8 cellular contexts compared by ENCODE assay signal in the genomic region with DNA sequence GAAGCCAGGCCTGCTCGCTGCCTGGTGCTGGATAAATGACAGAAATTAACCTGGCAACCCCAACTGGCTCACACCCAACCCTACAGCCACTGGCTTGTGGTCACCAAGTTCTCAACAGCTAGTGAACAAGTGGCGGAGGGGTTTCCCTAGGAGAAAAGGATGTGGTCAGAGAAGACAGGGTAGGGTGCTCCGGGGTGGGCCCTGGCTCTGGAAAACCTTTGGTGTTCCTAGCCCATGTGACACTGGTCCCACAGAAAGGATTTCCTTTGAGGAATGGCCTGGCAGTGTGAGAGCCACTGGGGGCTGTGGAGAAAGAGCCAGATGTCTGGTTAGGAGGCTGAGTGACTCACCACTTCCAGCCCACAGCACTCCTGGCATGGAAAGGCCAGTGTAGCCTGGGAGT. TPM values are rescaled to one million over a fixed set of nuclear protein-coding genes. Genes with fewer than 3 reads are reported as not detected.
DNase-seq lines count a peak whose midpoint lies in the region; ATAC-seq and TF ChIP-seq lines count a peak whose summit lies in the region.

No MANE protein-coding gene starts in this region.

- peaks cover 30% of the 10 kb centered on the region for H3K36me3 ChIP-seq in CD4-positive, CD25-positive, alpha-beta regulatory T cell (ENCODE audit: control insufficient read depth, insufficient read depth, low read length)
- peaks cover 22% of the 10 kb centered on the region for H3K36me3 ChIP-seq in adipocyte (ENCODE audit: control insufficient read depth, insufficient read depth, low read length, severe bottlenecking)
- H3K36me3 ChIP-seq in liver (ENCODE audit: control insufficient read depth in 4 of 4, insufficient read depth in 3 of 4, low read depth in 1 of 4, low read length in 3 of 4): no peaks in the 10 kb centered on the region

- H3K27ac ChIP-seq in CD4-positive, CD25-positive, alpha-beta regulatory T cell (ENCODE audit: insufficient read depth, low read length, poor library complexity, severe bottlenecking): peak overlapping the region; percentile 41
- H3K27ac ChIP-seq in liver (ENCODE audit: low read depth in 1 of 2, low read length in 2 of 2): peak overlapping the region; percentile 21 to 65

- intact Hi-C loops in posterior vena cava (cut with DNase I): no loop called here

- H3K9ac ChIP-seq in adipocyte (ENCODE audit: low read length) (peak overlapping the region; percentile 64), liver (ENCODE audit: low read depth in 1 of 2, low read length in 2 of 2) (no peak overlapping the region)

- H3K27me3 Mint-ChIP-seq in CD4-positive, CD25-positive, alpha-beta regulatory T cell: no peaks in the 10 kb centered on the region

- DNase-seq in CD4-positive, CD25-positive, alpha-beta regulatory T cell: no peak
- DNase-seq in adipocyte (ENCODE audit: low read depth) (peak; percentile 59), NCI-H82 treated with DMSO at 0.1 percent for 48 hours (lab: John Stamatoyannopoulos, UW; ENCODE audit: unreplicated experiment) (no peak), KG1 (lab: John Stamatoyannopoulos, UW) (no peak), posterior vena cava (ENCODE audit: low spot score) (no peak)

- ATAC-seq in CD4-positive, CD25-positive, alpha-beta regulatory T cell (ENCODE audit: low read depth in 2 of 2): no peak
- ATAC-seq in HG03108 (IDR thresholded peaks at IDR 0.05; ENCODE audit: unreplicated experiment) (peak; percentile 37), GM21723 (IDR thresholded peaks at IDR 0.05; ENCODE audit: unreplicated experiment) (no peak)

- no peak for TF ChIP-seq CTCF in liver (IDR thresholded peaks at IDR 0.05; ENCODE audit: low read depth, low read length, missing input control)

- peaks cover 40% of the 10 kb centered on the region for H3K36me3 Mint-ChIP-seq in CD4-positive, CD25-positive, alpha-beta regulatory T cell

- H3K27ac Mint-ChIP-seq in CD4-positive, CD25-positive, alpha-beta regulatory T cell: peak overlapping the region; percentile 13 to 48 (median 45)

- no peak overlapping the region for H3K4me3 ChIP-seq in CD4-positive, CD25-positive, alpha-beta regulatory T cell (ENCODE audit: low read depth, low read length)
- peak overlapping the region; percentile 39 for H3K4me3 ChIP-seq in adipocyte (ENCODE audit: low read length)
- H3K4me3 ChIP-seq in liver (ENCODE audit: low read depth in 1 of 3, low read length in 3 of 3): no peak overlapping the region

- peaks cover 27 to 90% (median 60%) of the 10 kb centered on the region in 4 donors for H3K4me1 Mint-ChIP-seq in CD4-positive, CD25-positive, alpha-beta regulatory T cell

- H3K4me1 ChIP-seq in CD4-positive, CD25-positive, alpha-beta regulatory T cell (ENCODE audit: control insufficient read depth, insufficient read depth, low read length, poor library complexity, severe bottlenecking): peaks cover 71% of the 10 kb centered on the region
- H3K4me1 ChIP-seq in adipocyte (ENCODE audit: control insufficient read depth, insufficient read depth, low read length) (peaks cover 69% of the 10 kb centered on the region), liver (ENCODE audit: control insufficient read depth in 4 of 4, insufficient read depth in 4 of 4, low read length in 3 of 4) (peaks cover 2 to 25% (median 16%) of the 10 kb centered on the region in 4 donors)

- WGBS in liver: 42% methylated on average over 3 of the region's 3 CpGs

- H3K9me3 Mint-ChIP-seq in CD4-positive, CD25-positive, alpha-beta regulatory T cell: no peaks in the 10 kb centered on the region

- no peak overlapping the region for H3K4me3 Mint-ChIP-seq in CD4-positive, CD25-positive, alpha-beta regulatory T cell

- TF ChIP-seq RAD21 in liver (IDR thresholded peaks at IDR 0.05): no peak

- no peaks in the 10 kb centered on the region for H3K9me3 ChIP-seq in CD4-positive, CD25-positive, alpha-beta regulatory T cell (ENCODE audit: control insufficient read depth in 2 of 2, low read length in 2 of 2)
- H3K9me3 ChIP-seq in adipocyte (ENCODE audit: control insufficient read depth, low read length): no peaks in the 10 kb centered on the region
- H3K9me3 ChIP-seq in liver (ENCODE audit: control insufficient read depth in 4 of 4, low read length in 3 of 4): no peaks in the 10 kb centered on the region

- no peaks in the 10 kb centered on the region for H3K27me3 ChIP-seq in CD4-positive, CD25-positive, alpha-beta regulatory T cell (ENCODE audit: control insufficient read depth, insufficient read depth, low read length)
- H3K27me3 ChIP-seq in adipocyte (replicated peaks; ENCODE audit: control insufficient read depth, insufficient read depth, low read length) (no peaks in the 10 kb centered on the region), liver (ENCODE audit: control insufficient read depth in 4 of 4, insufficient read depth in 4 of 4, low read length in 3 of 4) (no peaks in the 10 kb centered on the region)

TF ChIP-seq in liver, 16 proteins besides CTCF, POLR2A, EP300 and RAD21:
- TF ChIP-seq, protein P1, sequence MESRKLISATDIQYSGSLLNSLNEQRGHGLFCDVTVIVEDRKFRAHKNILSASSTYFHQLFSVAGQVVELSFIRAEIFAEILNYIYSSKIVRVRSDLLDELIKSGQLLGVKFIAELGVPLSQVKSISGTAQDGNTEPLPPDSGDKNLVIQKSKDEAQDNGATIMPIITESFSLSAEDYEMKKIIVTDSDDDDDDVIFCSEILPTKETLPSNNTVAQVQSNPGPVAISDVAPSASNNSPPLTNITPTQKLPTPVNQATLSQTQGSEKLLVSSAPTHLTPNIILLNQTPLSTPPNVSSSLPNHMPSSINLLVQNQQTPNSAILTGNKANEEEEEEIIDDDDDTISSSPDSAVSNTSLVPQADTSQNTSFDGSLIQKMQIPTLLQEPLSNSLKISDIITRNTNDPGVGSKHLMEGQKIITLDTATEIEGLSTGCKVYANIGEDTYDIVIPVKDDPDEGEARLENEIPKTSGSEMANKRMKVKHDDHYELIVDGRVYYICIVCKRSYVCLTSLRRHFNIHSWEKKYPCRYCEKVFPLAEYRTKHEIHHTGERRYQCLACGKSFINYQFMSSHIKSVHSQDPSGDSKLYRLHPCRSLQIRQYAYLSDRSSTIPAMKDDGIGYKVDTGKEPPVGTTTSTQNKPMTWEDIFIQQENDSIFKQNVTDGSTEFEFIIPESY (IDR thresholded peaks at IDR 0.05): no peak
- TF ChIP-seq JUND (IDR thresholded peaks at IDR 0.05): peak in 1 of 2 donors; percentile 56

RNA-seq across cellular contexts. Expression of gene SYNE3, which starts 8.7 kb away (rescaled TPM):
- 71.7 TPM for total RNA-seq in CD4-positive, CD25-positive, alpha-beta regulatory T cell
- 1 to 10 TPM; 2.7 to 6.5 (median 4.1) TPM for polyA plus RNA-seq in CD4-positive, CD25-positive, alpha-beta regulatory T cell
- total RNA-seq in liver (1 to 10 TPM; 8.3 to 9.0 TPM), posterior vena cava (10 to 100 TPM; 35.7 to 40.0 TPM)
- 1 to 10 TPM in 1 of 2 donors, under 1 TPM in 1; 0.47 to 1.1 TPM for polyA plus RNA-seq in liver

RNA-seq across cellular contexts. Expression of gene GLRX5, which starts 27.1 kb away (rescaled TPM):
- total RNA-seq in CD4-positive, CD25-positive, alpha-beta regulatory T cell: 18.1 TPM
- 10 to 100 TPM; 54.2 to 71.9 (median 56.6) TPM for polyA plus RNA-seq in CD4-positive, CD25-positive, alpha-beta regulatory T cell
- total RNA-seq in liver: 100 to 1,000 TPM in 1 of 2 donors, 10 to 100 TPM in 1; 28.4 to 172 TPM
- polyA plus RNA-seq in liver: 10 to 100 TPM; 34.1 to 45.3 TPM
- total RNA-seq in posterior vena cava: 10 to 100 TPM; 21.7 to 25.6 TPM
